21 cellular contexts compared by ENCODE assay signal in the genomic region with DNA sequence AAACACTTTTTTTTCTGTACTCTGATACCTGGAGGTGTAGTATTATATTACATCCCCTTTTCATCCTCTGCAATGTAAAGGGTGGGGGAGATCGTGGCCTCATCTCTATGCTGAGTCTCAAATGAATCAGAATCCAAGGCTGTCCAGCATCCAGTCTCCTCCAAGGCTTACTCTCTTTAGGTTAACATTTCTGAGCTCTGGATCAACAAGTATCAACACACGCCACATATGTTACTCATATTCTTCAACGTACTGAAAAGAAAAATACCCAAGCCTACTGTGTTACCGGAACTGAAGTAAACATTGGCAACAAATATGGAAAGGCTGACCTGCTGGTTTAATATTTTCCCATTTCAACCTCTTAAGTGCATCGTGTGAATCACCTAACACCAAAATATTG.
DNase-seq lines count a peak whose midpoint lies in the region; ATAC-seq, FAIRE-seq and TF ChIP-seq lines count a peak whose summit lies in the region.
"Had no signal": no experiment of that assay in that cellular context is flagged by ENCODE, and none has a peak within 500 bp of the region (broad histone marks: within the 10 kb centered on the region; RNA-seq: fewer than 3 reads in every experiment).

No MANE protein-coding gene starts in this region.

- no peak overlapping the region for H3K27ac ChIP-seq in osteoblast (ENCODE audit: low read depth, low read length)
- H3K27ac ChIP-seq: SJSA1 had no signal

- TF ChIP-seq POLR2A in H54 (IDR thresholded peaks at IDR 0.05; ENCODE audit: low read depth, low read length) (no peak), GM12892 (IDR thresholded peaks at IDR 0.05; ENCODE audit: low read depth, low read length) (no peak)

- TF ChIP-seq CTCF in osteoblast (IDR thresholded peaks at IDR 0.05; ENCODE audit: extremely low read depth, low read depth, low read length): no peak

- no peak overlapping the region for H3K4me2 ChIP-seq in osteoblast (ENCODE audit: insufficient read depth, low read length)

- H3K79me2 ChIP-seq in osteoblast (ENCODE audit: insufficient read depth, low read length): no peaks in the 10 kb centered on the region

- H3K9me3 ChIP-seq in osteoblast (ENCODE audit: low read depth, low read length): no peaks in the 10 kb centered on the region
- H3K9me3 ChIP-seq: SJSA1 had no signal

- no peak overlapping the region for H2AFZ ChIP-seq in osteoblast (ENCODE audit: low read length)

- H3K27me3 ChIP-seq in osteoblast (ENCODE audit: insufficient read depth, low read length): no peaks in the 10 kb centered on the region
- H3K27me3 ChIP-seq: SJSA1 had no signal

- peaks cover 2% of the 10 kb centered on the region for H3K4me1 ChIP-seq in osteoblast (ENCODE audit: insufficient read depth, low read length)
- H3K4me1 ChIP-seq: SJSA1 had no signal

- ATAC-seq in GM19035 (IDR thresholded peaks at IDR 0.05; ENCODE audit: unreplicated experiment): no peak
- ATAC-seq: GM12878, PC-3 had no signal

- DNase-seq in H54 (ENCODE audit: insufficient read length, low spot score): no peak
- peak; percentile 30 for DNase-seq in amniotic stem cell (lab: John Stamatoyannopoulos, UW)
- peak; percentile 76 for DNase-seq in fibroblast of peridontal ligament (ENCODE audit: extremely low read depth)
- peak; percentile 83 for DNase-seq in osteoblast (ENCODE audit: insufficient read length, low spot score, missing footprints)
- DNase-seq in cerebellar cortex (ENCODE audit: low spot score): no peak
- no peak for DNase-seq in GM12892 (ENCODE audit: insufficient read length)
- DNase-seq in activated T-cell treated with anti-CD3 and anti-CD28 coated beads, Interleukin-2, amount 50 U/mL, for 48 hours: no peak
- DNase-seq: CD4-positive, CD25-positive, alpha-beta regulatory T cell; DMS79 treated with DMSO at 0.1 percent for 48 hours; GDM1; H7; NCI-H1417; NCI-H2029; NCI-H2171; NCI-H446 treated with DMSO at 0.1 percent for 48 hours; NCI-H748 treated with DMSO at 0.1 percent for 48 hours; PC-3 had no signal

- H3K4me3 ChIP-seq in osteoblast (ENCODE audit: insufficient read depth, low read length): no peak overlapping the region
- H3K4me3 ChIP-seq: GM12878, SJSA1 had no signal

- peak; percentile 6 for FAIRE-seq in H54 (lab: Jason Lieb, UNC)
- no peak for FAIRE-seq in GM12892 (lab: Jason Lieb, UNC)
- FAIRE-seq: GM12878, GM19239 had no signal

- no peaks in the 10 kb centered on the region for H4K20me1 ChIP-seq in osteoblast (ENCODE audit: insufficient read depth, low read length)

- H3K36me3 ChIP-seq in osteoblast (ENCODE audit: insufficient read depth, low read length): no peaks in the 10 kb centered on the region
- H3K36me3 ChIP-seq: SJSA1 had no signal

Comparison
In these comparisons a context has a peak if more than half of its experiments do, and no peak if none do; other contexts are left out.
1. DNase-seq: peak in amniotic stem cell (single experiment), fibroblast of peridontal ligament (single experiment) and osteoblast (single experiment); none in H54 (single experiment), cerebellar cortex (single experiment), GM12892 (single experiment) and activated T-cell treated with anti-CD3 and anti-CD28 coated beads, Interleukin-2, amount 50 U/mL, for 48 hours (0 of 2).